Comparison of ENCODE assay signal across 23 cellular contexts in the genomic region with DNA sequence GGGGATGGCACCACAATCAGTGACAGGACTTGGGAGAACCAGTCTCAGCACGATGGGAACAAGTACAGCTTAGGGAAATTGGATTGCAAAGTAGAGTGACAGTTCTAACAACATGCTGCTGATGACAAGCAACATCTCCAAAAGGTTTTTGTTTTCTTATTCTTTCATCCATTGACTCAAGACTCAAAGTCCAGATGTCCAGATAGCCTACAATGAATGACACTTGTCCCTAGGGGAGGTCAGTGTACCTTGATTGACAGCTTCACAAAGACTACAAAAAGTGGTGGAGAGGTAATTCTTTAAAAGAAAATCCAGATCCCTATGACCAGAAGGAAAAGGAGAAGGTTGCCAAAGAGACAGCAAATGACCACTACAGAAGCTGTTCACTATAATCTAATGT.
"Had no signal": no experiment of that assay in that cellular context is flagged by ENCODE, and none has a peak within 500 bp of the region (broad histone marks: within the 10 kb centered on the region; RNA-seq: fewer than 3 reads in every experiment).

No MANE protein-coding gene starts in this region.

- H3K4me1 Mint-ChIP-seq: IgD-negative memory B cell, T-cell had no signal

- H3K9me3 ChIP-seq: SK-N-SH had no signal

- H3K4me3 ChIP-seq: K562 had no signal

- H3K27ac Mint-ChIP-seq: IgD-negative memory B cell; T-cell; T-helper 1 cell treated with Interleukin-12 subunit alpha and Interleukin-12 subunit beta and Interleukin-4 antibody, amounts not matched to agents 30 μg/mL and 1 μg/mL, for 36 hours had no signal

- H3K9me3 Mint-ChIP-seq: T-cell; T-helper 1 cell treated with Interleukin-12 subunit alpha and Interleukin-12 subunit beta and Interleukin-4 antibody, amounts not matched to agents 30 μg/mL and 1 μg/mL, for 36 hours had no signal

- DNase-seq: NCI-H1048, NCI-H1105, NCI-H1417, NCI-H1436 treated with DMSO at 0.1 percent for 48 hours, NCI-H1694, NCI-H187 treated with DMSO at 0.1 percent for 48 hours, NCI-H2029 treated with DMSO at 0.1 percent for 48 hours, NCI-H2171, NCI-H446, NCI-H510A, NCI-H524 treated with DMSO at 0.1 percent for 48 hours, NCI-H69, NCI-H774, PC-3, SHP77, SK-N-SH, SW 1271, T-cell had no signal

- H3K9ac ChIP-seq: SK-N-SH had no signal

- H3K27ac ChIP-seq: RWPE1 had no signal

- H3K4me3 Mint-ChIP-seq: IgD-negative memory B cell; T-cell; T-helper 1 cell treated with Interleukin-12 subunit alpha and Interleukin-12 subunit beta and Interleukin-4 antibody, amounts not matched to agents 30 μg/mL and 1 μg/mL, for 36 hours had no signal

- H3K36me3 Mint-ChIP-seq: IgD-negative memory B cell, T-cell had no signal

- ATAC-seq: K562, Panc1, PC-3, T-cell had no signal

- H3K4me2 ChIP-seq: SK-N-SH had no signal
